16 cellular contexts compared by ENCODE assay signal in the genomic region with DNA sequence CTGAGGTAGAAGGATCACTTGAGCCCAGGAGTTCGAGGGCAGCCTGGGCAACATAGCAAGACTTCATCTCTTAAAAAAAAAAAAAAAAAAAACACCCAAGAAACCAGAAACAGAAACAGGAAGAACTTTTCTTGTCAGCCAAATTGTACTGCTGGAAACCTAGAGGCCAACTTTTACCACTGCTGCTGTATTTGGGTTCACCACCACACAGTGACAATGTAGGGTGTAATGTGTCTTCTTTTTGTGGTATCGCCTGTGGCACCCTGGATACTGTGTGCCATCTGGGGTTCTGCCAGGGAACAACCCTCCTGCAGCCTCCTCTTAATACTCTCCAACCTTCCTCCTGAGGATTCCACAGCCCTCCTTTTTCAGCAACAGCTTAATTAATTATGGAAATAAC.
DNase-seq lines count a peak whose midpoint lies in the region; ATAC-seq and TF ChIP-seq lines count a peak whose summit lies in the region.
"Had no signal": no experiment of that assay in that cellular context is flagged by ENCODE, and none has a peak within 500 bp of the region (broad histone marks: within the 10 kb centered on the region; RNA-seq: fewer than 3 reads in every experiment).

No MANE protein-coding gene starts in this region.

- CTCF ChIA-PET in CD4-positive, alpha-beta T cell (lab: Charles Lee) = no interaction called here

- no peak overlapping the region for H2BK15ac ChIP-seq in mesendoderm (replicated peaks; ENCODE audit: low read depth)

- H3K27me3 ChIP-seq in CD4-positive, alpha-beta T cell (ENCODE audit: control insufficient read depth, insufficient read depth, low read length) = no peaks in the 10 kb centered on the region
- H3K27me3 ChIP-seq in Karpas-422 (ENCODE audit: low read length) (no peaks in the 10 kb centered on the region), spleen (replicated peaks in 1 of 7) (no peaks in the 10 kb centered on the region), mesendoderm (ENCODE audit: insufficient read depth, low read length, poor library complexity) (no peaks in the 10 kb centered on the region)
- H3K27me3 ChIP-seq: dorsolateral prefrontal cortex, neutrophil, suprapubic skin had no signal

- no peak overlapping the region for H4K5ac ChIP-seq in mesendoderm (ENCODE audit: low read length)

- H3K36me3 ChIP-seq in Karpas-422 (ENCODE audit: insufficient read depth, low read length) = no peaks in the 10 kb centered on the region
- peaks cover 0 to 9% (median 0%) of the 10 kb centered on the region in 6 donors for H3K36me3 ChIP-seq in spleen
- no peaks in the 10 kb centered on the region for H3K36me3 ChIP-seq in mesendoderm (ENCODE audit: control insufficient read depth, insufficient read depth, low read length)
- H3K36me3 ChIP-seq: HAP-1, lower lobe of right lung, neutrophil, suprapubic skin had no signal

- no peaks in the 10 kb centered on the region for H3K9me3 Mint-ChIP-seq in CD4-positive, alpha-beta T cell
- H3K9me3 Mint-ChIP-seq in T-helper 1 cell treated with Interleukin-12 subunit alpha and Interleukin-12 subunit beta and Interleukin-4 antibody, amounts not matched to agents 30 μg/mL and 1 μg/mL, for 36 hours = no peaks in the 10 kb centered on the region
- H3K9me3 Mint-ChIP-seq in memory B cell = no peaks in the 10 kb centered on the region

- H3K4me1 ChIP-seq in Karpas-422 (ENCODE audit: low read length) (peaks cover 50% of the 10 kb centered on the region), spleen (peaks cover 0 to 71% (median 24%) of the 10 kb centered on the region in 6 donors), mesendoderm (ENCODE audit: control insufficient read depth, low read depth, low read length) (peaks cover 2% of the 10 kb centered on the region)
- H3K4me1 ChIP-seq: lower lobe of right lung had no signal

- H2BK120ac ChIP-seq in mesendoderm (ENCODE audit: low read depth, low read length) = no peak overlapping the region

- H3K27ac Mint-ChIP-seq in CD4-positive, alpha-beta T cell = peak overlapping the region; percentile 6
- peak overlapping the region; percentile 29 for H3K27ac Mint-ChIP-seq in T-helper 1 cell treated with Interleukin-12 subunit alpha and Interleukin-12 subunit beta and Interleukin-4 antibody, amounts not matched to agents 30 μg/mL and 1 μg/mL, for 36 hours
- peak overlapping the region; percentile 79 for H3K27ac Mint-ChIP-seq in memory B cell

- no peak overlapping the region for H2AFZ ChIP-seq in Karpas-422 (ENCODE audit: low read length)

- no peak overlapping the region for H3K23ac ChIP-seq in mesendoderm (ENCODE audit: low read length)

- no peak for TF ChIP-seq POLR2A in spleen (IDR thresholded peaks at IDR 0.05)

- H4K8ac ChIP-seq in mesendoderm (ENCODE audit: low read depth, low read length) = no peak overlapping the region

- H3K4me3 Mint-ChIP-seq in CD4-positive, alpha-beta T cell = peak overlapping the region; percentile 30
- peak overlapping the region; percentile 39 for H3K4me3 Mint-ChIP-seq in T-helper 1 cell treated with Interleukin-12 subunit alpha and Interleukin-12 subunit beta and Interleukin-4 antibody, amounts not matched to agents 30 μg/mL and 1 μg/mL, for 36 hours
- H3K4me3 Mint-ChIP-seq in memory B cell = peak overlapping the region; percentile 75

- H3K56ac ChIP-seq in mesendoderm (ENCODE audit: low read length) = no peak overlapping the region

- no peak for TF ChIP-seq CTCF in CD4-positive, alpha-beta T cell (IDR thresholded peaks at IDR 0.05)
- no peak for TF ChIP-seq CTCF in spleen (IDR thresholded peaks at IDR 0.05 in 8 of 11, conservative IDR thresholded peaks at IDR 0.05 in 3 of 11)

- intact Hi-C loops in CD4-positive, alpha-beta T cell (cut with DNase I, micrococcal nuclease) = no loop called here
- intact Hi-C loops in spleen (cut with DNase I; ENCODE audit: low total_unique reads) = no loop called here

- peak overlapping the region; percentile 83 for H3K4me2 ChIP-seq in Karpas-422 (ENCODE audit: low read depth, low read length, poor library complexity, severe bottlenecking)
- no peak overlapping the region for H3K4me2 ChIP-seq in mesendoderm (ENCODE audit: low read length)

- H4K20me1 ChIP-seq in Karpas-422 (ENCODE audit: insufficient read depth, low read depth, low read length) = no peaks in the 10 kb centered on the region

- peak overlapping the region; percentile 55 for H3K9ac ChIP-seq in Karpas-422 (ENCODE audit: low read length)
- H3K9ac ChIP-seq in mesendoderm (ENCODE audit: low read length) = no peak overlapping the region

- H3K4me1 Mint-ChIP-seq in CD4-positive, alpha-beta T cell (ENCODE audit: low read depth) = peaks cover 50% of the 10 kb centered on the region
- peaks cover 31% of the 10 kb centered on the region for H3K4me1 Mint-ChIP-seq in T-helper 1 cell treated with Interleukin-12 subunit alpha and Interleukin-12 subunit beta and Interleukin-4 antibody, amounts not matched to agents 30 μg/mL and 1 μg/mL, for 36 hours (ENCODE audit: low read depth)
- H3K4me1 Mint-ChIP-seq in memory B cell = peaks cover 26% of the 10 kb centered on the region

- peak in 1 of 10 experiments; percentile 10 for DNase-seq in CD4-positive, alpha-beta T cell
- DNase-seq in Karpas-422 = peak; percentile 77
- DNase-seq in memory B cell (ENCODE audit: low spot score in 2 of 2) = peak; percentile 7 to 23
- DNase-seq in spleen = no peak
- no peak for DNase-seq in stimulated activated CD4-positive, alpha-beta T cell treated with anti-CD3 and anti-CD28 coated beads, Interleukin-4, amount 100 ng/mL, for 24 hours
- no peak for DNase-seq in NCI-H2227 treated with DMSO at 0.1 percent for 48 hours (lab: John Stamatoyannopoulos, UW)
- DNase-seq in mesendoderm = no peak
- DNase-seq: lower lobe of right lung had no signal

- H2AK5ac ChIP-seq in mesendoderm (ENCODE audit: low read length) = no peak overlapping the region

- POLR2A ChIA-PET in CD4-positive, alpha-beta T cell (lab: Charles Lee) = interaction anchor here (0.7 kb wide), 1 partner anchor 585 kb away, joined by 4 read pairs; no protein-coding TSS in a partner anchor

- no peaks in the 10 kb centered on the region for H3K9me3 ChIP-seq in CD4-positive, alpha-beta T cell (ENCODE audit: control insufficient read depth, low read length)
- H3K9me3 ChIP-seq in Karpas-422 (ENCODE audit: low read length) (no peaks in the 10 kb centered on the region), spleen (no peaks in the 10 kb centered on the region)
- H3K9me3 ChIP-seq: HAP-1, lower lobe of right lung, neutrophil, suprapubic skin had no signal

- no peaks in the 10 kb centered on the region for H3K27me3 Mint-ChIP-seq in CD4-positive, alpha-beta T cell
- H3K27me3 Mint-ChIP-seq in T-helper 1 cell treated with Interleukin-12 subunit alpha and Interleukin-12 subunit beta and Interleukin-4 antibody, amounts not matched to agents 30 μg/mL and 1 μg/mL, for 36 hours (ENCODE audit: low read depth) = no peaks in the 10 kb centered on the region
- no peaks in the 10 kb centered on the region for H3K27me3 Mint-ChIP-seq in memory B cell

- H3K4ac ChIP-seq in mesendoderm (ENCODE audit: low read depth, low read length) = no peak overlapping the region

- peaks cover 3% of the 10 kb centered on the region for H3K79me1 ChIP-seq in mesendoderm (ENCODE audit: low read length)

- no peak overlapping the region for H3K27ac ChIP-seq in CD4-positive, alpha-beta T cell (ENCODE audit: low read depth, low read length)
- H3K27ac ChIP-seq in Karpas-422 (ENCODE audit: low read length) = peak overlapping the region; percentile 81
- peak overlapping the region in 3 of 8 donors; percentile 26 to 49 (median 37) for H3K27ac ChIP-seq in spleen
- H3K27ac ChIP-seq in mesendoderm (ENCODE audit: low read depth, low read length) = no peak overlapping the region
- H3K27ac ChIP-seq: HL-60, lower lobe of right lung, neutrophil, suprapubic skin had no signal

- H3K4me3 ChIP-seq in Karpas-422 (ENCODE audit: low read length) (peak overlapping the region; percentile 57), spleen (peak overlapping the region in 2 of 8 donors; percentile 10 to 38), mesendoderm (ENCODE audit: low read length) (no peak overlapping the region)
- H3K4me3 ChIP-seq: dorsolateral prefrontal cortex, HAP-1, lower lobe of right lung, skin epidermis, suprapubic skin had no signal

- H3K79me2 ChIP-seq in Karpas-422 (ENCODE audit: low read length) (peaks cover 98% of the 10 kb centered on the region), mesendoderm (ENCODE audit: control insufficient read depth, insufficient read depth, low read length) (no peaks in the 10 kb centered on the region)

- WGBS in spleen, 5 donors = 50 to 68% (median 56%) methylated on average over 2 of the region's 2 CpGs
- no CpG with 5 or more reads among the region's 2 CpGs for WGBS in mesendoderm (ENCODE audit: extremely low coverage, insufficient coverage, low lambda C conversion rate)

- H2BK5ac ChIP-seq in mesendoderm (ENCODE audit: low read length) = no peak overlapping the region

- ATAC-seq in CD4-positive, alpha-beta T cell (ENCODE audit: poor library complexity) = peak; percentile 62
- ATAC-seq in memory B cell (ENCODE audit: low read depth) = peak; percentile 95
- ATAC-seq: lower lobe of right lung, Panc1 had no signal

- H3K18ac ChIP-seq in mesendoderm (ENCODE audit: low read length) = no peak overlapping the region

- peaks cover 29% of the 10 kb centered on the region for H3K36me3 Mint-ChIP-seq in CD4-positive, alpha-beta T cell (ENCODE audit: low read depth)
- H3K36me3 Mint-ChIP-seq in T-helper 1 cell treated with Interleukin-12 subunit alpha and Interleukin-12 subunit beta and Interleukin-4 antibody, amounts not matched to agents 30 μg/mL and 1 μg/mL, for 36 hours (ENCODE audit: low read depth) = peaks cover 11% of the 10 kb centered on the region
- H3K36me3 Mint-ChIP-seq in memory B cell = peaks cover 7% of the 10 kb centered on the region

- H3K9me2 ChIP-seq in Karpas-422 (replicated peaks; ENCODE audit: insufficient read depth, low read length) = no peaks in the 10 kb centered on the region

Comparison
In these comparisons a context has a peak if more than half of its experiments do, and no peak if none do; other contexts are left out.
1. DNase-seq: peak in Karpas-422 (single experiment) and memory B cell (2 of 2); none in spleen (single experiment), stimulated activated CD4-positive, alpha-beta T cell treated with anti-CD3 and anti-CD28 coated beads, Interleukin-4, amount 100 ng/mL, for 24 hours (single experiment), NCI-H2227 treated with DMSO at 0.1 percent for 48 hours (single experiment) and mesendoderm (single experiment).
2. H3K27ac Mint-ChIP-seq: peak in every context shown above with its lines; median percentile 79 in memory B cell; 29 in T-helper 1 cell treated with Interleukin-12 subunit alpha and Interleukin-12 subunit beta and Interleukin-4 antibody, amounts not matched to agents 30 μg/mL and 1 μg/mL, for 36 hours; 6 in CD4-positive, alpha-beta T cell.
3. Peak in every context shown above with its lines, with median percentiles within 50 percentile points of each other: H3K4me3 Mint-ChIP-seq.